ENCODE assay signal across 2 cellular contexts in the genomic region with DNA sequence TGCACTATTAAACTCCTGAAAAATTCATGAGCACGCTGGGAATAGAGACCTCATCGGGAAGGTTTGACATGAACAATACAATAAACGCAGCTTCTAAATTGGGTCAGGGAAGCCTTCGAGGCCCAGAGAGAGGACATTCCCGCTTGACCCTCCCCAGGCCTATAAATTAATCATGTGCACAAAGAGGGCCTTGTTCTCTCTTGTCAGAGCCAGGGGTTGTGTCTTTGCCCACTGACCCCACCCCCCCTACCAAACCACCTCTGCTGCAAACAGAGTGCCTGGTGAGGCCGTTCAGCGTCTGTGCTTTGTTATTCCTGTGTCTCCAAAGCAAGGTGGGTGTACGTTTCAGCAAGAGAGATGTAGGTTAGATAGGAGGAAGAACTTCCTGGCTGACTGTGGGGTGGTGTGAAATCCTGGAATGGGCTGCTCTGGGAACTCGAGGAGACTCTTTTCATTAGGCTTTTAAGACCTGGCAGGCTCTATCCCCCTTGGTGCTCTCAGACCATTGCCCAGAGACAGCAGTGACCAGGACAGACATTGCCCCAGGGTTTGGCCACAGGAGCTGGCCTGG.
TF ChIP-seq lines count a peak whose summit lies in the region.

No MANE protein-coding gene starts in this region.

TF ChIP-seq in SK-N-SH, 30 proteins besides CTCF, POLR2A, EP300 and RAD21 (continued from another document):
- TF ChIP-seq, protein P1, sequence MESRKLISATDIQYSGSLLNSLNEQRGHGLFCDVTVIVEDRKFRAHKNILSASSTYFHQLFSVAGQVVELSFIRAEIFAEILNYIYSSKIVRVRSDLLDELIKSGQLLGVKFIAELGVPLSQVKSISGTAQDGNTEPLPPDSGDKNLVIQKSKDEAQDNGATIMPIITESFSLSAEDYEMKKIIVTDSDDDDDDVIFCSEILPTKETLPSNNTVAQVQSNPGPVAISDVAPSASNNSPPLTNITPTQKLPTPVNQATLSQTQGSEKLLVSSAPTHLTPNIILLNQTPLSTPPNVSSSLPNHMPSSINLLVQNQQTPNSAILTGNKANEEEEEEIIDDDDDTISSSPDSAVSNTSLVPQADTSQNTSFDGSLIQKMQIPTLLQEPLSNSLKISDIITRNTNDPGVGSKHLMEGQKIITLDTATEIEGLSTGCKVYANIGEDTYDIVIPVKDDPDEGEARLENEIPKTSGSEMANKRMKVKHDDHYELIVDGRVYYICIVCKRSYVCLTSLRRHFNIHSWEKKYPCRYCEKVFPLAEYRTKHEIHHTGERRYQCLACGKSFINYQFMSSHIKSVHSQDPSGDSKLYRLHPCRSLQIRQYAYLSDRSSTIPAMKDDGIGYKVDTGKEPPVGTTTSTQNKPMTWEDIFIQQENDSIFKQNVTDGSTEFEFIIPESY (IDR thresholded peaks at IDR 0.05; ENCODE audit: borderline replicate concordance, low read depth) = no peak
- TF ChIP-seq SMC3 (IDR thresholded peaks at IDR 0.05; ENCODE audit: low read depth, low read length) = no peak
TF ChIP-seq in SK-N-SH: peak in this region for 0.

TF ChIP-seq in SK-N-SH treated with all-trans-retinoic acid at 6 μM for 48 hours, 23 proteins besides CTCF, POLR2A, EP300 and RAD21 (continued from another document):
- TF ChIP-seq, protein P2, sequence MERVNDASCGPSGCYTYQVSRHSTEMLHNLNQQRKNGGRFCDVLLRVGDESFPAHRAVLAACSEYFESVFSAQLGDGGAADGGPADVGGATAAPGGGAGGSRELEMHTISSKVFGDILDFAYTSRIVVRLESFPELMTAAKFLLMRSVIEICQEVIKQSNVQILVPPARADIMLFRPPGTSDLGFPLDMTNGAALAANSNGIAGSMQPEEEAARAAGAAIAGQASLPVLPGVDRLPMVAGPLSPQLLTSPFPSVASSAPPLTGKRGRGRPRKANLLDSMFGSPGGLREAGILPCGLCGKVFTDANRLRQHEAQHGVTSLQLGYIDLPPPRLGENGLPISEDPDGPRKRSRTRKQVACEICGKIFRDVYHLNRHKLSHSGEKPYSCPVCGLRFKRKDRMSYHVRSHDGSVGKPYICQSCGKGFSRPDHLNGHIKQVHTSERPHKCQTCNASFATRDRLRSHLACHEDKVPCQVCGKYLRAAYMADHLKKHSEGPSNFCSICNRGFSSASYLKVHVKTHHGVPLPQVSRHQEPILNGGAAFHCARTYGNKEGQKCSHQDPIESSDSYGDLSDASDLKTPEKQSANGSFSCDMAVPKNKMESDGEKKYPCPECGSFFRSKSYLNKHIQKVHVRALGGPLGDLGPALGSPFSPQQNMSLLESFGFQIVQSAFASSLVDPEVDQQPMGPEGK (CRISPR knock-in tag; IDR thresholded peaks at IDR 0.05; ENCODE audit: borderline replicate concordance) = no peak
- TF ChIP-seq, protein P3, sequence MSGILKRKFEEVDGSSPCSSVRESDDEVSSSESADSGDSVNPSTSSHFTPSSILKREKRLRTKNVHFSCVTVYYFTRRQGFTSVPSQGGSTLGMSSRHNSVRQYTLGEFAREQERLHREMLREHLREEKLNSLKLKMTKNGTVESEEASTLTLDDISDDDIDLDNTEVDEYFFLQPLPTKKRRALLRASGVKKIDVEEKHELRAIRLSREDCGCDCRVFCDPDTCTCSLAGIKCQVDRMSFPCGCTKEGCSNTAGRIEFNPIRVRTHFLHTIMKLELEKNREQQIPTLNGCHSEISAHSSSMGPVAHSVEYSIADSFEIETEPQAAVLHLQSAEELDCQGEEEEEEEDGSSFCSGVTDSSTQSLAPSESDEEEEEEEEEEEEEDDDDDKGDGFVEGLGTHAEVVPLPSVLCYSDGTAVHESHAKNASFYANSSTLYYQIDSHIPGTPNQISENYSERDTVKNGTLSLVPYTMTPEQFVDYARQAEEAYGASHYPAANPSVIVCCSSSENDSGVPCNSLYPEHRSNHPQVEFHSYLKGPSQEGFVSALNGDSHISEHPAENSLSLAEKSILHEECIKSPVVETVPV (CRISPR knock-in tag; IDR thresholded peaks at IDR 0.05) = no peak
- TF ChIP-seq CSDC2 (CRISPR knock-in tag; IDR thresholded peaks at IDR 0.05) (no peak), ZNF8 (CRISPR knock-in tag; IDR thresholded peaks at IDR 0.05) (no peak), OSR1 (CRISPR knock-in tag; IDR thresholded peaks at IDR 0.05) (no peak)
- TF ChIP-seq, protein P4, sequence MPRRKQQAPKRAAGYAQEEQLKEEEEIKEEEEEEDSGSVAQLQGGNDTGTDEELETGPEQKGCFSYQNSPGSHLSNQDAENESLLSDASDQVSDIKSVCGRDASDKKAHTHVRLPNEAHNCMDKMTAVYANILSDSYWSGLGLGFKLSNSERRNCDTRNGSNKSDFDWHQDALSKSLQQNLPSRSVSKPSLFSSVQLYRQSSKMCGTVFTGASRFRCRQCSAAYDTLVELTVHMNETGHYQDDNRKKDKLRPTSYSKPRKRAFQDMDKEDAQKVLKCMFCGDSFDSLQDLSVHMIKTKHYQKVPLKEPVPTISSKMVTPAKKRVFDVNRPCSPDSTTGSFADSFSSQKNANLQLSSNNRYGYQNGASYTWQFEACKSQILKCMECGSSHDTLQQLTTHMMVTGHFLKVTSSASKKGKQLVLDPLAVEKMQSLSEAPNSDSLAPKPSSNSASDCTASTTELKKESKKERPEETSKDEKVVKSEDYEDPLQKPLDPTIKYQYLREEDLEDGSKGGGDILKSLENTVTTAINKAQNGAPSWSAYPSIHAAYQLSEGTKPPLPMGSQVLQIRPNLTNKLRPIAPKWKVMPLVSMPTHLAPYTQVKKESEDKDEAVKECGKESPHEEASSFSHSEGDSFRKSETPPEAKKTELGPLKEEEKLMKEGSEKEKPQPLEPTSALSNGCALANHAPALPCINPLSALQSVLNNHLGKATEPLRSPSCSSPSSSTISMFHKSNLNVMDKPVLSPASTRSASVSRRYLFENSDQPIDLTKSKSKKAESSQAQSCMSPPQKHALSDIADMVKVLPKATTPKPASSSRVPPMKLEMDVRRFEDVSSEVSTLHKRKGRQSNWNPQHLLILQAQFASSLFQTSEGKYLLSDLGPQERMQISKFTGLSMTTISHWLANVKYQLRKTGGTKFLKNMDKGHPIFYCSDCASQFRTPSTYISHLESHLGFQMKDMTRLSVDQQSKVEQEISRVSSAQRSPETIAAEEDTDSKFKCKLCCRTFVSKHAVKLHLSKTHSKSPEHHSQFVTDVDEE (CRISPR knock-in tag; IDR thresholded peaks at IDR 0.05) = no peak
